ENCODE assay signal across 21 cellular contexts in genomic region chr18:23738575-23738974, GRCh38. TPM values are rescaled to one million over a fixed set of nuclear protein-coding genes. Genes with fewer than 3 reads are reported as not detected.
"Had no signal": no experiment of that assay in that cellular context is flagged by ENCODE, and none has a peak within 500 bp of the region (broad histone marks: within the 10 kb centered on the region; RNA-seq: fewer than 3 reads in every experiment).

No MANE protein-coding gene starts in this region.

- H3K36me3 Mint-ChIP-seq: natural killer cell, type B pancreatic cell had no signal

- H3K27me3 ChIP-seq: esophagus squamous epithelium, gastroesophageal sphincter, suprapubic skin, thyroid gland had no signal

- H3K4me3 Mint-ChIP-seq: natural killer cell, neural crest cell, type B pancreatic cell had no signal

- H3K9me3 ChIP-seq: esophagus squamous epithelium, gastroesophageal sphincter, suprapubic skin, thyroid gland had no signal

- H3K9me3 Mint-ChIP-seq: natural killer cell, neural crest cell, type B pancreatic cell had no signal

- ATAC-seq: gastroesophageal sphincter; left lobe of liver; natural killer cell; right cardiac atrium; stimulated activated naive CD8-positive, alpha-beta T cell treated with anti-CD3 and anti-CD28 coated beads, Interleukin-15, Interleukin-2, amounts not matched to agents 100 U/mL and 50 U/mL, for 24 hours had no signal

- H3K4me1 Mint-ChIP-seq: neural crest cell had no signal

- H3K4me1 ChIP-seq: esophagus squamous epithelium, thyroid gland had no signal

- DNase-seq: effector memory CD4-positive, alpha-beta T cell; esophagus squamous epithelium; foreskin fibroblast; glutamatergic neuron; islet precursor cell; mammary epithelial cell; natural killer cell; posterior cingulate gyrus; right cardiac atrium; small intestine; stimulated activated CD4-positive, alpha-beta T cell treated with anti-CD3 and anti-CD28 coated beads, Interleukin-12 subunit alpha, Interleukin-12 subunit beta, amount 100 ng/mL, for 4 hours; stimulated activated naive CD8-positive, alpha-beta T cell treated with anti-CD3 and anti-CD28 coated beads, Interleukin-15, Interleukin-2, amounts not matched to agents 100 U/mL and 50 U/mL, for 24 hours; thyroid gland had no signal

- H3K36me3 ChIP-seq: esophagus squamous epithelium, gastroesophageal sphincter, suprapubic skin, thyroid gland had no signal

- H3K27ac ChIP-seq: epithelial cell of prostate, esophagus squamous epithelium, gastroesophageal sphincter, suprapubic skin, thyroid gland had no signal

- H3K27ac Mint-ChIP-seq: natural killer cell, type B pancreatic cell had no signal

- FAIRE-seq: small intestine, urothelium cell line had no signal

- H3K4me3 ChIP-seq: esophagus squamous epithelium, gastroesophageal sphincter, suprapubic skin, thyroid gland had no signal

RNA-seq across cellular contexts. Expression of gene LAMA3, which starts 49.3 kb away (rescaled TPM):
- total RNA-seq: natural killer cell, osteocyte had no signal
